In the genomic region with DNA sequence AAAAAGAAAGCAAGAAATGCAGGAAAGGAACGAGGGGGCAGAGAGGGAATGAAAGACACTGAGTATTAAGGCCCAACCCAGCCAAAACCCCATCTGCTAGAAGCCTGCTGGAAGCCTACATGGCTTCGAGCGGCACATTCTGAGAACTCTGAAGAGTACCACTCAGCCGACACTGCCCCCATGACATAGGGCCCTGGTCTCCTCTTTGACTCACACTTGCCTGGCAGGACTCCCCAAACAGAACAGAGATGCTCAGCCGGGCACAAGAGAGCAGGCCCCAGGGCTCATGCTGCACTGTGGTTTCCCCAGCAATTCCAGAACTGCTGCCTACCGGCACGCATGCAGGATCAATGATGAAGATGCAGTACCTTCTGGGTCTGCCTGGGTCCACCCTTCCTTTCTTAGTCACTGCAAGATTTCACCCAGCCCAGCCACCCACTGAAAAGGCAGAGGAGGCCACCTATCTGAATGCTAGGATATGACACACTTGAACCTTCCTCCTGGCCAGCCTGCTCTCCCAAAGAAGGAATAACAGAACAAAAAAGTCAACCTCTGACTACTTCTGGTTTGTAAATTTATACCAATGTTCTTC, we compare ENCODE assay signal across 20 cellular contexts. TPM values are rescaled to one million over a fixed set of nuclear protein-coding genes. Genes with fewer than 3 reads are reported as not detected.
DNase-seq lines count a peak whose midpoint lies in the region; ATAC-seq and TF ChIP-seq lines count a peak whose summit lies in the region.
"Had no signal": no experiment of that assay in that cellular context is flagged by ENCODE, and none has a peak within 500 bp of the region (broad histone marks: within the 10 kb centered on the region; RNA-seq: fewer than 3 reads in every experiment).

No MANE protein-coding gene starts in this region.

- H2AFZ ChIP-seq in HCT116 (ENCODE audit: low read depth, low read length, poor library complexity, severe bottlenecking), result no peak overlapping the region

- H3K9me3 ChIP-seq in HCT116 (ENCODE audit: control insufficient read depth in 1 of 2, insufficient read depth in 1 of 2, low read depth in 1 of 2, low read length in 2 of 2), result no peaks in the 10 kb centered on the region
- H3K9me3 ChIP-seq: HAP-1, psoas muscle, transverse colon had no signal

- intact Hi-C loops in HCT116 (cut with micrococcal nuclease), result no loop called here

- no peaks in the 10 kb centered on the region for H3K9me2 ChIP-seq in HCT116 (ENCODE audit: insufficient read depth)

- CTCF ChIA-PET in HCT116 (lab: Charles Lee), result no interaction called here

- H3K27ac ChIP-seq in HCT116 (ENCODE audit: low read depth, low read length), result no peak overlapping the region
- H3K27ac ChIP-seq: psoas muscle, RWPE1, transverse colon had no signal

- DNase-seq in EH (ENCODE audit: low read depth) (peak; percentile 16), HCT116 (ENCODE audit: low read depth, low spot score) (no peak), choroid plexus epithelial cell (ENCODE audit: low read depth) (no peak), naive B cell (no peak), nephron progenitor cell (no peak), A172 (ENCODE audit: low spot score) (no peak)
- DNase-seq: activated CD4-positive, alpha-beta T cell treated with anti-CD3 and anti-CD28 coated beads for 48 hours; hippocampal formation; left colon; NCI-H774; psoas muscle; T-helper 17 cell; transverse colon had no signal

- no peaks in the 10 kb centered on the region for H3K36me3 ChIP-seq in HCT116 (ENCODE audit: control insufficient read depth in 1 of 2, insufficient read depth in 2 of 2, low read length in 2 of 2)
- H3K36me3 ChIP-seq: transverse colon had no signal

- H3K4me3 ChIP-seq in HCT116 (replicated peaks in 1 of 2; ENCODE audit: low read depth in 1 of 2, low read length in 2 of 2), result no peak overlapping the region
- H3K4me3 ChIP-seq in choroid plexus epithelial cell (ENCODE audit: low read depth, low read length), result no peak overlapping the region
- H3K4me3 ChIP-seq: HAP-1, psoas muscle, transverse colon had no signal

- ATAC-seq in HCT116 (peak; percentile 40; the same call in 1 of the 2 replicates), naive B cell (ENCODE audit: low read depth in 2 of 2) (peak; percentile 51 to 55), GM21825 (IDR thresholded peaks at IDR 0.05; ENCODE audit: unreplicated experiment) (no peak), HG03521 (IDR thresholded peaks at IDR 0.05; ENCODE audit: unreplicated experiment) (no peak)
- ATAC-seq: activated naive CD4-positive, alpha-beta T cell treated with anti-CD3 and anti-CD28 coated beads, Interleukin-2, amount 50 U/mL, for 72 hours; left colon; psoas muscle; T-helper 17 cell had no signal

- H3K27ac Mint-ChIP-seq in naive B cell, result peak overlapping the region; percentile 88 to 98 (median 94)
- no peak overlapping the region for H3K27ac Mint-ChIP-seq in nephron progenitor cell
- H3K27ac Mint-ChIP-seq: activated naive CD4-positive, alpha-beta T cell treated with anti-CD3 and anti-CD28 coated beads, Interleukin-2, amount 50 U/mL, for 72 hours; T-helper 17 cell had no signal

- TF ChIP-seq RAD21 in HCT116 (IDR thresholded peaks at IDR 0.05; ENCODE audit: low read depth), result 0 out of 2 replicates have a peak, but pooled peaks have one; percentile 25

- H3K4me1 Mint-ChIP-seq in naive B cell, result peaks cover 79 to 97% (median 95%) of the 10 kb centered on the region in 3 donors
- peaks cover 70% of the 10 kb centered on the region for H3K4me1 Mint-ChIP-seq in nephron progenitor cell
- H3K4me1 Mint-ChIP-seq: central memory CD8-positive, alpha-beta T cell; T-helper 17 cell had no signal

- RAD21 ChIA-PET in HCT116 (lab: Charles Lee; ENCODE audit: low non-redundant PET in 1 of 2, low total read pairs in 2 of 2, uncharacterized antibody in 2 of 2, unreplicated experiment in 2 of 2), result no interaction called here

- H3K27me3 ChIP-seq in HCT116 (ENCODE audit: insufficient read depth, low read length), result peaks cover 24% of the 10 kb centered on the region
- H3K27me3 ChIP-seq: transverse colon had no signal

- no peaks in the 10 kb centered on the region for H3K79me2 ChIP-seq in HCT116 (ENCODE audit: insufficient read depth, low read length)

- H3K4me1 ChIP-seq in HCT116 (ENCODE audit: control insufficient read depth in 1 of 2, insufficient read depth in 2 of 2, low read length in 2 of 2), result no peaks in the 10 kb centered on the region
- H3K4me1 ChIP-seq: psoas muscle had no signal

- peak overlapping the region in 6 of 8 donors; percentile 20 to 75 (median 56) for H3K4me3 Mint-ChIP-seq in naive B cell
- no peak overlapping the region for H3K4me3 Mint-ChIP-seq in nephron progenitor cell
- H3K4me3 Mint-ChIP-seq: central memory CD8-positive, alpha-beta T cell; T-helper 17 cell had no signal

- H3K9ac ChIP-seq in HCT116 (ENCODE audit: low read length), result no peak overlapping the region

- no peaks in the 10 kb centered on the region for H4K20me1 ChIP-seq in HCT116 (ENCODE audit: insufficient read depth)

- no peak overlapping the region for H3K4me2 ChIP-seq in HCT116 (ENCODE audit: low read length)

- no peak for TF ChIP-seq POLR2A in HCT116 (IDR thresholded peaks at IDR 0.05; ENCODE audit: borderline replicate concordance, extremely low read depth, insufficient read depth, insufficient read length)

- TF ChIP-seq CTCF in HCT116 (IDR thresholded peaks at IDR 0.05 in 2 of 3, conservative IDR thresholded peaks at IDR 0.05 in 1 of 3; ENCODE audit: borderline replicate concordance in 1 of 3, insufficient read depth in 1 of 3, low read depth in 2 of 3, low read length in 2 of 3) (peak in 2 of 3 experiments; percentile 12 to 13; a peak in 1 of 6 replicates), choroid plexus epithelial cell (conservative IDR thresholded peaks at IDR 0.05; ENCODE audit: low read depth, low read length) (peak; percentile 27), nephron progenitor cell (IDR thresholded peaks at IDR 0.05) (no peak)

- H3K27me3 Mint-ChIP-seq in naive B cell, result no peaks in the 10 kb centered on the region
- H3K27me3 Mint-ChIP-seq in nephron progenitor cell (ENCODE audit: low read depth, poor library complexity), result no peaks in the 10 kb centered on the region

- POLR2A ChIA-PET in HCT116 (lab: Charles Lee), result no interaction called here

- H3K36me3 Mint-ChIP-seq in naive B cell (peaks cover 8 to 17% of the 10 kb centered on the region in 2 donors), nephron progenitor cell (ENCODE audit: low read depth) (no peaks in the 10 kb centered on the region)
- H3K36me3 Mint-ChIP-seq: activated naive CD4-positive, alpha-beta T cell treated with anti-CD3 and anti-CD28 coated beads, Interleukin-2, amount 50 U/mL, for 72 hours had no signal

- no TSS peak for BruUV-seq in HCT116 (replicated peaks; lab: Mats Ljungman, UMichigan)

- H3K9me3 Mint-ChIP-seq in naive B cell, result no peaks in the 10 kb centered on the region
- H3K9me3 Mint-ChIP-seq in nephron progenitor cell, result no peaks in the 10 kb centered on the region
- H3K9me3 Mint-ChIP-seq: activated naive CD4-positive, alpha-beta T cell treated with anti-CD3 and anti-CD28 coated beads, Interleukin-2, amount 50 U/mL, for 72 hours; central memory CD8-positive, alpha-beta T cell had no signal

TF ChIP-seq in HCT116, 20 proteins besides CTCF, POLR2A, EP300 and RAD21:
- TF ChIP-seq SRF (IDR thresholded peaks at IDR 0.05; ENCODE audit: low read depth) (no peak), CEBPB (IDR thresholded peaks at IDR 0.05; ENCODE audit: low read depth) (no peak), EGR1 (IDR thresholded peaks at IDR 0.05; ENCODE audit: low read depth) (no peak)
- TF ChIP-seq, protein P1, sequence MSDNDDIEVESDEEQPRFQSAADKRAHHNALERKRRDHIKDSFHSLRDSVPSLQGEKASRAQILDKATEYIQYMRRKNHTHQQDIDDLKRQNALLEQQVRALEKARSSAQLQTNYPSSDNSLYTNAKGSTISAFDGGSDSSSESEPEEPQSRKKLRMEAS (IDR thresholded peaks at IDR 0.05), result no peak
- TF ChIP-seq, protein P2, sequence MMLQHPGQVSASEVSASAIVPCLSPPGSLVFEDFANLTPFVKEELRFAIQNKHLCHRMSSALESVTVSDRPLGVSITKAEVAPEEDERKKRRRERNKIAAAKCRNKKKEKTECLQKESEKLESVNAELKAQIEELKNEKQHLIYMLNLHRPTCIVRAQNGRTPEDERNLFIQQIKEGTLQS (IDR thresholded peaks at IDR 0.05), result no peak
- TF ChIP-seq, protein P3, sequence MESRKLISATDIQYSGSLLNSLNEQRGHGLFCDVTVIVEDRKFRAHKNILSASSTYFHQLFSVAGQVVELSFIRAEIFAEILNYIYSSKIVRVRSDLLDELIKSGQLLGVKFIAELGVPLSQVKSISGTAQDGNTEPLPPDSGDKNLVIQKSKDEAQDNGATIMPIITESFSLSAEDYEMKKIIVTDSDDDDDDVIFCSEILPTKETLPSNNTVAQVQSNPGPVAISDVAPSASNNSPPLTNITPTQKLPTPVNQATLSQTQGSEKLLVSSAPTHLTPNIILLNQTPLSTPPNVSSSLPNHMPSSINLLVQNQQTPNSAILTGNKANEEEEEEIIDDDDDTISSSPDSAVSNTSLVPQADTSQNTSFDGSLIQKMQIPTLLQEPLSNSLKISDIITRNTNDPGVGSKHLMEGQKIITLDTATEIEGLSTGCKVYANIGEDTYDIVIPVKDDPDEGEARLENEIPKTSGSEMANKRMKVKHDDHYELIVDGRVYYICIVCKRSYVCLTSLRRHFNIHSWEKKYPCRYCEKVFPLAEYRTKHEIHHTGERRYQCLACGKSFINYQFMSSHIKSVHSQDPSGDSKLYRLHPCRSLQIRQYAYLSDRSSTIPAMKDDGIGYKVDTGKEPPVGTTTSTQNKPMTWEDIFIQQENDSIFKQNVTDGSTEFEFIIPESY (IDR thresholded peaks at IDR 0.05; ENCODE audit: extremely low read depth, insufficient replicate concordance, low read length), result no peak

RNA-seq across cellular contexts. Expression of a gene that starts 49.4 kb away (rescaled TPM):
- 0.71 TPM for total RNA-seq in HCT116 (2021; ENCODE audit: unreplicated experiment)
- polyA plus RNA-seq in HCT116 (2012), result 0.62 and 0.70 TPM in 2 replicates
- polyA plus RNA-seq in naive B cell (ENCODE audit: low read depth in 6 of 6), result 100 to 1,000 TPM; 152 to 246 (median 192) TPM
- not detected in 2 replicates for total RNA-seq in A172 (2014; rRNA removed; shearing (Covaris generic))
- total RNA-seq: M059J had no signal

Comparison
In these comparisons a context has a peak if more than half of its experiments do, and no peak if none do; other contexts are left out.
1. ATAC-seq: peak in HCT116 (single experiment) and naive B cell (2 of 2); none in GM21825 (single experiment) and HG03521 (single experiment).